Comparison of ENCODE assay signal across 14 cellular contexts in the genomic region with DNA sequence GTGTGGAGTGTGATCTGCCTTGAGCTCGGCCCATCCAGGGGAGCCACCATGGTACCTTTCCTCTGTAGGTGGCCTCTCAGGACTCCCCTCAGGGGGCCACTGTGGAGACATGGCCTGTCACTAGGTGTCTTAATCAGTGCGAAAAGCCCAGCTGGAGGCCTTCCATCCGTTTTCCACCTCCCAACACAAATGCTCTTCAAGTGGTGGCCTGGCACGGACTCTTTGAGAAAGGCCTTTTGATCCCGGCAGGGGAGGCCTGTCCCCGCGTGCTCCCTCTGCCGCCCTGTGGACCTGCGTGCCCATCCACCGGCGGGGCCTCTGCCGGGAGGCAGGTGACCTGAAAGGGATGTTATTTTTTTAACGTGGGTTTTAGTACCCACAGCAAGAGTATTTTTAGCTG.
"Had no signal": no experiment of that assay in that cellular context is flagged by ENCODE, and none has a peak within 500 bp of the region (broad histone marks: within the 10 kb centered on the region; RNA-seq: fewer than 3 reads in every experiment).

No MANE protein-coding gene starts in this region.

- H3K4me1 ChIP-seq: breast epithelium, testis had no signal

- H3K27ac ChIP-seq: breast epithelium, testis had no signal

- H3K36me3 ChIP-seq: breast epithelium had no signal

- H3K27me3 ChIP-seq: breast epithelium, testis had no signal

- H3K4me3 ChIP-seq: breast epithelium, testis had no signal

- ATAC-seq: naive thymus-derived CD8-positive, alpha-beta T cell; SK-N-SH treated with all-trans-retinoic acid at 6 μM for 48 hours had no signal

- H3K9me3 Mint-ChIP-seq: activated B cell treated with CpG ODN at 0.5 μM for 24 hours; activated CD4-positive, alpha-beta T cell treated with anti-CD3 and anti-CD28 coated beads, Interleukin-2, amount 10 ng/mL, durations not matched to agents 7 days and 5 days; activated naive CD4-positive, alpha-beta T cell treated with anti-CD3 and anti-CD28 coated beads, Interleukin-2, amount 50 U/mL, for 24 hours; naive thymus-derived CD8-positive, alpha-beta T cell; stimulated activated naive CD8-positive, alpha-beta T cell treated with anti-CD3 and anti-CD28 coated beads, Interleukin-15, Interleukin-2, amounts not matched to agents 100 ng/mL and 50 ng/mL, for 24 hours; T-helper 1 cell treated with Interleukin-12 subunit alpha and Interleukin-12 subunit beta and Interleukin-4 antibody, amounts not matched to agents 30 μg/mL and 1 μg/mL, for 36 hours had no signal

- H3K4me1 Mint-ChIP-seq: activated CD4-positive, alpha-beta T cell treated with anti-CD3 and anti-CD28 coated beads, Interleukin-2, amount 10 ng/mL, durations not matched to agents 7 days and 5 days had no signal

- H3K4me3 Mint-ChIP-seq: activated B cell treated with CpG ODN at 0.5 μM for 24 hours; activated CD4-positive, alpha-beta T cell treated with anti-CD3 and anti-CD28 coated beads, Interleukin-2, amount 10 ng/mL, durations not matched to agents 7 days and 5 days; activated naive CD4-positive, alpha-beta T cell treated with anti-CD3 and anti-CD28 coated beads, Interleukin-2, amount 50 U/mL, for 24 hours; naive thymus-derived CD8-positive, alpha-beta T cell; T-helper 1 cell treated with Interleukin-12 subunit alpha and Interleukin-12 subunit beta and Interleukin-4 antibody, amounts not matched to agents 30 μg/mL and 1 μg/mL, for 36 hours had no signal

- H3K27me3 Mint-ChIP-seq: activated B cell treated with CpG ODN at 0.5 μM for 24 hours; activated CD4-positive, alpha-beta T cell treated with anti-CD3 and anti-CD28 coated beads, Interleukin-2, amount 10 ng/mL, durations not matched to agents 7 days and 5 days; activated naive CD4-positive, alpha-beta T cell treated with anti-CD3 and anti-CD28 coated beads, Interleukin-2, amount 50 U/mL, for 24 hours; naive thymus-derived CD8-positive, alpha-beta T cell; stimulated activated naive CD8-positive, alpha-beta T cell treated with anti-CD3 and anti-CD28 coated beads, Interleukin-15, Interleukin-2, amounts not matched to agents 100 ng/mL and 50 ng/mL, for 24 hours had no signal

- DNase-seq: activated B cell treated with CpG ODN at 0.5 μM for 24 hours; activated CD4-positive, alpha-beta T cell treated with anti-CD3 and anti-CD28 coated beads, Interleukin-2, amount 10 ng/mL, durations not matched to agents 7 days and 5 days; activated T-cell treated with anti-CD3 and anti-CD28 coated beads for 4 hours; foreskin melanocyte; islet precursor cell; naive thymus-derived CD8-positive, alpha-beta T cell; occipital lobe; stimulated activated CD4-positive, alpha-beta T cell treated with anti-CD3 and anti-CD28 coated beads, Interleukin-12 subunit alpha, Interleukin-12 subunit beta, amount 100 ng/mL, for 4 hours; testis had no signal

- H3K9me3 ChIP-seq: breast epithelium, testis had no signal
